15 cellular contexts compared by ENCODE assay signal in genomic region chr5:52997424-52997823, GRCh38. TPM values are rescaled to one million over a fixed set of nuclear protein-coding genes. Genes with fewer than 3 reads are reported as not detected.
DNase-seq lines count a peak whose midpoint lies in the region; ATAC-seq and TF ChIP-seq lines count a peak whose summit lies in the region.
"Had no signal": no experiment of that assay in that cellular context is flagged by ENCODE, and none has a peak within 500 bp of the region (broad histone marks: within the 10 kb centered on the region; RNA-seq: fewer than 3 reads in every experiment).

No MANE protein-coding gene starts in this region.

- no peak overlapping the region for H3K27ac Mint-ChIP-seq in endodermal cell
- H3K27ac Mint-ChIP-seq: activated naive CD4-positive, alpha-beta T cell treated with anti-CD3 and anti-CD28 coated beads, Interleukin-2, amount 10 ng/mL, durations not matched to agents 7 days and 5 days; T-helper 1 cell treated with Interleukin-12 subunit alpha and Interleukin-12 subunit beta and Interleukin-4 antibody, amounts not matched to agents 30 μg/mL and 1 μg/mL, for 36 hours had no signal

- WGBS in endodermal cell (ENCODE audit: insufficient coverage in 1 of 2, insufficient read length in 1 of 2), 2 experiments: 45 to 85% methylated on average over 4 to 6 of the region's 6 CpGs

- H4K20me1 ChIP-seq in OCI-LY7 (ENCODE audit: insufficient read depth, low read length) (no peaks in the 10 kb centered on the region), Karpas-422 (ENCODE audit: insufficient read depth, low read depth, low read length) (no peaks in the 10 kb centered on the region)

- no peaks in the 10 kb centered on the region for H3K36me3 Mint-ChIP-seq in endodermal cell (ENCODE audit: low read depth)

- no peak for TF ChIP-seq POLR2A in uterus (IDR thresholded peaks at IDR 0.05)

- H3K4me3 ChIP-seq in endodermal cell (ENCODE audit: low read length) (no peak overlapping the region), mucosa of descending colon (no peak overlapping the region), OCI-LY7 (ENCODE audit: low read depth, low read length, poor library complexity, severe bottlenecking) (no peak overlapping the region), Karpas-422 (ENCODE audit: low read length) (no peak overlapping the region), uterus (no peak overlapping the region)
- H3K4me3 ChIP-seq: stomach had no signal

- BruUV-seq in OCI-LY7 (replicated peaks; lab: Mats Ljungman, UMichigan): no TSS peak

- H3K9ac ChIP-seq in endodermal cell (ENCODE audit: extremely low read depth, low read length, poor library complexity, severe bottlenecking) (no peak overlapping the region), Karpas-422 (ENCODE audit: low read length) (no peak overlapping the region)

- H3K4me1 Mint-ChIP-seq in endodermal cell: no peaks in the 10 kb centered on the region

- peak; percentile 59 for DNase-seq in NCI-H526 treated with DMSO at 0.1 percent for 48 hours (lab: John Stamatoyannopoulos, UW)
- no peak for DNase-seq in endodermal cell
- DNase-seq in mucosa of descending colon: peak in 1 of 3 donors; percentile 16
- no peak for DNase-seq in OCI-LY7 (ENCODE audit: low spot score)
- DNase-seq in Karpas-422: no peak
- DNase-seq in uterus: no peak
- DNase-seq: activated CD4-positive, alpha-beta T cell treated with anti-CD3 and anti-CD28 coated beads, Interleukin-2, amount 50 U/mL, for 48 hours; activated naive CD4-positive, alpha-beta T cell treated with anti-CD3 and anti-CD28 coated beads, Interleukin-2, amount 10 ng/mL, durations not matched to agents 7 days and 5 days; DMS79 treated with DMSO at 0.1 percent for 48 hours; NK-92 treated with Interleukin-12 subunit alpha and Interleukin-12 subunit beta, amount 100 ng/mL, for 24 hours; stimulated activated CD4-positive, alpha-beta T cell treated with anti-CD3 and anti-CD28 coated beads, Interleukin-4, amount 100 ng/mL, for 1 hour; stomach had no signal

- H3K9me3 Mint-ChIP-seq in endodermal cell: no peaks in the 10 kb centered on the region
- H3K9me3 Mint-ChIP-seq: activated naive CD4-positive, alpha-beta T cell treated with anti-CD3 and anti-CD28 coated beads, Interleukin-2, amount 10 ng/mL, durations not matched to agents 7 days and 5 days; T-helper 1 cell treated with Interleukin-12 subunit alpha and Interleukin-12 subunit beta and Interleukin-4 antibody, amounts not matched to agents 30 μg/mL and 1 μg/mL, for 36 hours had no signal

- H3K9me2 ChIP-seq in OCI-LY7 (ENCODE audit: insufficient read depth, low read length) (no peaks in the 10 kb centered on the region), Karpas-422 (replicated peaks; ENCODE audit: insufficient read depth, low read length) (no peaks in the 10 kb centered on the region)

- no peaks in the 10 kb centered on the region for H3K79me2 ChIP-seq in OCI-LY7 (ENCODE audit: insufficient read depth, low read depth, low read length)
- no peaks in the 10 kb centered on the region for H3K79me2 ChIP-seq in Karpas-422 (ENCODE audit: low read length)

- peak; percentile 83 for ATAC-seq in mucosa of descending colon
- ATAC-seq in HG03342 (IDR thresholded peaks at IDR 0.05; ENCODE audit: unreplicated experiment): no peak

- no peaks in the 10 kb centered on the region for H3K9me3 ChIP-seq in endodermal cell (ENCODE audit: control insufficient read depth, low read length)
- H3K9me3 ChIP-seq in mucosa of descending colon: no peaks in the 10 kb centered on the region
- no peaks in the 10 kb centered on the region for H3K9me3 ChIP-seq in OCI-LY7 (ENCODE audit: low read length)
- H3K9me3 ChIP-seq in Karpas-422 (ENCODE audit: low read length): no peaks in the 10 kb centered on the region
- H3K9me3 ChIP-seq in uterus: no peaks in the 10 kb centered on the region
- H3K9me3 ChIP-seq: stomach had no signal

- H2AFZ ChIP-seq in OCI-LY7 (ENCODE audit: low read length) (no peak overlapping the region), Karpas-422 (ENCODE audit: low read length) (no peak overlapping the region)

- POLR2A ChIA-PET in OCI-LY7 (lab: Charles Lee): no interaction called here

- H3K4me1 ChIP-seq in endodermal cell (ENCODE audit: control insufficient read depth, insufficient read depth, low read length) (no peaks in the 10 kb centered on the region), mucosa of descending colon (ENCODE audit: low read depth) (peaks cover 12% of the 10 kb centered on the region), OCI-LY7 (ENCODE audit: insufficient read depth, low read length, poor library complexity, severe bottlenecking) (no peaks in the 10 kb centered on the region), Karpas-422 (ENCODE audit: low read length) (no peaks in the 10 kb centered on the region), uterus (no peaks in the 10 kb centered on the region)

- H3K27ac ChIP-seq in 22Rv1 (0 out of 2 replicates have a peak overlapping the region, but pooled peaks have one; percentile 1), endodermal cell (ENCODE audit: low read depth, low read length) (peak overlapping the region; percentile 77), OCI-LY7 (ENCODE audit: low read depth, low read length, poor library complexity, severe bottlenecking) (no peak overlapping the region), Karpas-422 (ENCODE audit: low read length) (no peak overlapping the region), uterus (no peak overlapping the region)
- H3K27ac ChIP-seq: stomach had no signal

- H3K36me3 ChIP-seq in endodermal cell (ENCODE audit: control insufficient read depth, insufficient read depth, low read length) (no peaks in the 10 kb centered on the region), mucosa of descending colon (ENCODE audit: low read depth) (no peaks in the 10 kb centered on the region), OCI-LY7 (ENCODE audit: insufficient read depth, low read length) (no peaks in the 10 kb centered on the region), Karpas-422 (ENCODE audit: insufficient read depth, low read length) (no peaks in the 10 kb centered on the region), uterus (no peaks in the 10 kb centered on the region)
- H3K36me3 ChIP-seq: stomach had no signal

- CTCF ChIA-PET in OCI-LY7 (lab: Charles Lee; ENCODE audit: unreplicated experiment): no interaction called here

- no peaks in the 10 kb centered on the region for H3K27me3 Mint-ChIP-seq in endodermal cell (ENCODE audit: insufficient read depth)
- H3K27me3 Mint-ChIP-seq: activated naive CD4-positive, alpha-beta T cell treated with anti-CD3 and anti-CD28 coated beads, Interleukin-2, amount 10 ng/mL, durations not matched to agents 7 days and 5 days had no signal

- H3K4me2 ChIP-seq in OCI-LY7 (ENCODE audit: low read length): no peak overlapping the region
- H3K4me2 ChIP-seq in Karpas-422 (ENCODE audit: low read depth, low read length, poor library complexity, severe bottlenecking): no peak overlapping the region

- TF ChIP-seq CTCF in 22Rv1 (IDR thresholded peaks at IDR 0.05): no peak
- TF ChIP-seq CTCF in endodermal cell (conservative IDR thresholded peaks at IDR 0.05): no peak
- TF ChIP-seq CTCF in mucosa of descending colon (IDR thresholded peaks at IDR 0.05): no peak
- TF ChIP-seq CTCF in OCI-LY7 (conservative IDR thresholded peaks at IDR 0.05; ENCODE audit: low read length): no peak
- TF ChIP-seq CTCF in uterus (IDR thresholded peaks at IDR 0.05): no peak

- H3K27me3 ChIP-seq in endodermal cell (ENCODE audit: control insufficient read depth, insufficient read depth, low read length, poor library complexity, severe bottlenecking) (no peaks in the 10 kb centered on the region), Karpas-422 (ENCODE audit: low read length) (no peaks in the 10 kb centered on the region), uterus (no peaks in the 10 kb centered on the region)
- H3K27me3 ChIP-seq: stomach had no signal

- no peak overlapping the region for H3K4me3 Mint-ChIP-seq in endodermal cell
- H3K4me3 Mint-ChIP-seq: activated naive CD4-positive, alpha-beta T cell treated with anti-CD3 and anti-CD28 coated beads, Interleukin-2, amount 10 ng/mL, durations not matched to agents 7 days and 5 days; T-helper 1 cell treated with Interleukin-12 subunit alpha and Interleukin-12 subunit beta and Interleukin-4 antibody, amounts not matched to agents 30 μg/mL and 1 μg/mL, for 36 hours had no signal

- intact Hi-C loops in mucosa of descending colon (cut with DNase I, micrococcal nuclease) (no loop called here), OCI-LY7 (cut with micrococcal nuclease; ENCODE audit: unreplicated experiment) (no loop called here), uterus (cut with DNase I; ENCODE audit: low total_unique reads) (no loop called here)

RNA-seq across cellular contexts. Expression of gene ITGA2, which starts 8.3 kb away (rescaled TPM):
- total RNA-seq in endodermal cell (1 to 10 TPM; 1.3 to 4.0 TPM), mucosa of descending colon (10 to 100 TPM in 2 of 3 donors, 1 to 10 TPM in 1; 8.0 to 20.3 (median 17.6) TPM), OCI-LY7 (2022) (0.09 TPM in 1 of 2 replicates, not detected in the other), uterus (10 to 100 TPM in 1 of 4 donors, 1 to 10 TPM in 3; 1.3 to 22.4 (median 4.5) TPM)
- polyA plus RNA-seq in endodermal cell (2013, experiment 1 of 2): 2.4 TPM
- polyA plus RNA-seq in endodermal cell (2013, experiment 2 of 2): 2.4 TPM
- total RNA-seq in OCI-LY7 (2014; rRNA removed; shearing (Covaris generic)): not detected in 2 replicates
- total RNA-seq in Karpas-422 (2014; rRNA removed; shearing (Covaris generic); ENCODE audit: low replicate concordance): not detected in 2 replicates

Comparison
In these comparisons a context has a peak if more than half of its experiments do, and no peak if none do; other contexts are left out.
1. H3K27ac ChIP-seq: peak in 22Rv1 (single experiment) and endodermal cell (single experiment); none in OCI-LY7 (single experiment), Karpas-422 (single experiment) and uterus (0 of 2).